23 cellular contexts compared by ENCODE assay signal in genomic region chr7:42012786-42013360, GRCh38.
A peak's percentile ranks its signal among the peaks of the same experiment; 100 is the strongest.
DNase-seq lines count a peak whose midpoint lies in the region; ATAC-seq and TF ChIP-seq lines count a peak whose summit lies in the region.
"Had no signal": no experiment of that assay in that cellular context is flagged by ENCODE, and none has a peak within 500 bp of the region (broad histone marks: within the 10 kb centered on the region; RNA-seq: fewer than 3 reads in every experiment).

No MANE protein-coding gene starts in this region.

- 83% methylated on average over 5 of the region's 5 CpGs for WGBS in right cardiac atrium

- H3K9me3 ChIP-seq in right cardiac atrium (ENCODE audit: control insufficient read depth, low read length): no peaks in the 10 kb centered on the region
- H3K9me3 ChIP-seq: SJCRH30 had no signal

- peaks cover 98% of the 10 kb centered on the region for H3K36me3 Mint-ChIP-seq in nephron progenitor cell (ENCODE audit: low read depth)
- H3K36me3 Mint-ChIP-seq: CD4-positive, CD25-positive, alpha-beta regulatory T cell had no signal

- H3K4me3 ChIP-seq in right cardiac atrium (ENCODE audit: low read length) (no peak overlapping the region), fibroblast of the aortic adventitia (ENCODE audit: low read depth, low read length) (no peak overlapping the region)
- H3K4me3 ChIP-seq: GM12878, PC-9, SJCRH30 had no signal

- peaks cover 29% of the 10 kb centered on the region for H3K9me3 Mint-ChIP-seq in nephron progenitor cell

- peak overlapping the region; percentile 66 for H3K27ac Mint-ChIP-seq in nephron progenitor cell
- H3K27ac Mint-ChIP-seq: B cell; CD4-positive, CD25-positive, alpha-beta regulatory T cell had no signal

- peak; percentile 40 for ATAC-seq in left ventricle myocardium superior
- ATAC-seq in right cardiac atrium: no peak
- no peak for ATAC-seq in HG03095 (IDR thresholded peaks at IDR 0.05; ENCODE audit: unreplicated experiment)
- ATAC-seq: GM12878 had no signal

- H3K4me1 Mint-ChIP-seq in nephron progenitor cell: peaks cover 25% of the 10 kb centered on the region
- H3K4me1 Mint-ChIP-seq: CD4-positive, CD25-positive, alpha-beta regulatory T cell had no signal

- no peaks in the 10 kb centered on the region for H3K4me1 ChIP-seq in right cardiac atrium (ENCODE audit: control insufficient read depth, insufficient read depth, low read length)
- H3K4me1 ChIP-seq: SJCRH30 had no signal

- no peaks in the 10 kb centered on the region for H3K27me3 Mint-ChIP-seq in nephron progenitor cell (ENCODE audit: low read depth, poor library complexity)
- H3K27me3 Mint-ChIP-seq: CD4-positive, CD25-positive, alpha-beta regulatory T cell had no signal

- no peak overlapping the region for H3K4me3 Mint-ChIP-seq in nephron progenitor cell
- H3K4me3 Mint-ChIP-seq: B cell; CD4-positive, CD25-positive, alpha-beta regulatory T cell had no signal

- DNase-seq in left ventricle myocardium superior (no peak), right cardiac atrium (no peak), fibroblast of the aortic adventitia (ENCODE audit: low read depth) (peak; percentile 18), nephron progenitor cell (no peak), head of caudate nucleus (no peak), GDM1 (lab: John Stamatoyannopoulos, UW) (no peak)
- DNase-seq in stimulated activated CD4-positive, alpha-beta T cell treated with anti-CD3 and anti-CD28 coated beads, Interleukin-2, amount 100 ng/mL, for 24 hours: no peak
- DNase-seq: 8988T; CD4-positive, CD25-positive, alpha-beta regulatory T cell; COR-L47; DMS153; NCI-H1417; NCI-H187; NCI-H2107; NCI-H345; NCI-H524 treated with DMSO at 0.1 percent for 48 hours; PC-9; SJCRH30 had no signal

- H3K27me3 ChIP-seq in right cardiac atrium (ENCODE audit: control insufficient read depth, insufficient read depth): no peaks in the 10 kb centered on the region
- H3K27me3 ChIP-seq: SJCRH30 had no signal

- intact Hi-C loops in left ventricle myocardium superior (cut with micrococcal nuclease): no loop called here
- intact Hi-C loops in right cardiac atrium (cut with DNase I): no loop called here
- intact Hi-C loops in head of caudate nucleus (cut with DNase I): no loop called here

- no peak overlapping the region for H3K27ac ChIP-seq in right cardiac atrium (ENCODE audit: low read length)
- H3K27ac ChIP-seq: KMS-11, PC-9, RWPE1, SJCRH30 had no signal

- TF ChIP-seq CTCF in fibroblast of the aortic adventitia (IDR thresholded peaks at IDR 0.05; ENCODE audit: insufficient read depth, low read length): no peak
- no peak for TF ChIP-seq CTCF in nephron progenitor cell (IDR thresholded peaks at IDR 0.05)
